Comparison of ENCODE assay signal across 8 cellular contexts in genomic region chr13:26872444-26873173, GRCh38.
DNase-seq lines count a peak whose midpoint lies in the region; ATAC-seq and TF ChIP-seq lines count a peak whose summit lies in the region.

No MANE protein-coding gene starts in this region.

- WGBS in spleen, 5 donors = 47 to 54% (median 52%) methylated on average over 23 of the region's 23 CpGs

- CTCF ChIA-PET in CD8-positive, alpha-beta T cell (lab: Charles Lee) = interaction anchor here (0.7 to 3.7 kb wide), 12 partner anchors 8 to 689 kb away, joined by 3 to 59 read pairs (median 3); no protein-coding TSS in a partner anchor

- no peak overlapping the region for H3K27ac Mint-ChIP-seq in CD8-positive, alpha-beta T cell
- no peak overlapping the region for H3K27ac Mint-ChIP-seq in activated naive CD8-positive, alpha-beta T cell treated with anti-CD3 and anti-CD28 coated beads, Interleukin-2, amount 10 ng/mL, durations not matched to agents 7 days and 5 days

- no peaks in the 10 kb centered on the region for H3K36me3 Mint-ChIP-seq in CD8-positive, alpha-beta T cell
- H3K36me3 Mint-ChIP-seq in activated naive CD8-positive, alpha-beta T cell treated with anti-CD3 and anti-CD28 coated beads, Interleukin-2, amount 10 ng/mL, durations not matched to agents 7 days and 5 days = no peaks in the 10 kb centered on the region

- DNase-seq in CD8-positive, alpha-beta T cell = peak; percentile 3 to 60 (median 39)
- DNase-seq in HL-60 (ENCODE audit: low read depth in 1 of 2, low spot score in 1 of 2) (peak; percentile 21 to 64), hypothalamus (lab: John Stamatoyannopoulos, UW) (peak in 45 of 51 donors; percentile 3 to 85 (median 39)), spleen (peak; percentile 78)
- DNase-seq in activated naive CD8-positive, alpha-beta T cell treated with anti-CD3 and anti-CD28 coated beads, Interleukin-2, amount 10 ng/mL, durations not matched to agents 7 days and 5 days = peak; percentile 71

- no peaks in the 10 kb centered on the region for H3K9me3 ChIP-seq in CD8-positive, alpha-beta T cell (ENCODE audit: low read length)
- peaks cover 0 to 17% (median 13%) of the 10 kb centered on the region in 8 donors for H3K9me3 ChIP-seq in spleen

- no peaks in the 10 kb centered on the region for H3K4me1 Mint-ChIP-seq in CD8-positive, alpha-beta T cell (ENCODE audit: low read depth)
- no peaks in the 10 kb centered on the region for H3K4me1 Mint-ChIP-seq in activated naive CD8-positive, alpha-beta T cell treated with anti-CD3 and anti-CD28 coated beads, Interleukin-2, amount 10 ng/mL, durations not matched to agents 7 days and 5 days

- H3K27ac ChIP-seq in CD8-positive, alpha-beta T cell (ENCODE audit: low read depth, low read length) = no peak overlapping the region
- no peak overlapping the region for H3K27ac ChIP-seq in HL-60 (replicated peaks)
- H3K27ac ChIP-seq in spleen = no peak overlapping the region

- POLR2A ChIA-PET in CD8-positive, alpha-beta T cell (lab: Charles Lee) = no interaction called here
- POLR2A ChIA-PET in activated naive CD8-positive, alpha-beta T cell treated with anti-CD3 and anti-CD28 coated beads, Interleukin-2, amount 10 ng/mL, durations not matched to agents 7 days and 5 days (lab: Charles Lee) = no interaction called here

- TF ChIP-seq POLR2A in spleen (IDR thresholded peaks at IDR 0.05) = no peak

- no peaks in the 10 kb centered on the region for H3K27me3 ChIP-seq in CD8-positive, alpha-beta T cell (ENCODE audit: insufficient read depth, low read length)
- H3K27me3 ChIP-seq in HL-60 (ENCODE audit: insufficient read depth, poor library complexity, severe bottlenecking) = peaks cover 6% of the 10 kb centered on the region
- peaks cover 0 to 37% (median 4%) of the 10 kb centered on the region in 7 donors for H3K27me3 ChIP-seq in spleen (replicated peaks in 1 of 7)

- no peak for ATAC-seq in CD8-positive, alpha-beta T cell
- ATAC-seq in activated naive CD8-positive, alpha-beta T cell treated with anti-CD3 and anti-CD28 coated beads, Interleukin-2, amount 10 ng/mL, durations not matched to agents 7 days and 5 days (ENCODE audit: low read depth) = no peak
- ATAC-seq in GM21528 (IDR thresholded peaks at IDR 0.05; ENCODE audit: low FRiP score, unreplicated experiment) (no peak), HG03439 (IDR thresholded peaks at IDR 0.05; ENCODE audit: unreplicated experiment) (no peak)

- no peak overlapping the region for H3K4me3 Mint-ChIP-seq in CD8-positive, alpha-beta T cell
- H3K4me3 Mint-ChIP-seq in activated naive CD8-positive, alpha-beta T cell treated with anti-CD3 and anti-CD28 coated beads, Interleukin-2, amount 10 ng/mL, durations not matched to agents 7 days and 5 days = no peak overlapping the region

- peaks cover 7% of the 10 kb centered on the region for H3K9me3 Mint-ChIP-seq in CD8-positive, alpha-beta T cell
- peaks cover 3% of the 10 kb centered on the region for H3K9me3 Mint-ChIP-seq in activated naive CD8-positive, alpha-beta T cell treated with anti-CD3 and anti-CD28 coated beads, Interleukin-2, amount 10 ng/mL, durations not matched to agents 7 days and 5 days

- H3K4me3 ChIP-seq in CD8-positive, alpha-beta T cell (ENCODE audit: low read depth, low read length) = no peak overlapping the region
- no peak overlapping the region for H3K4me3 ChIP-seq in HL-60 (replicated peaks; ENCODE audit: insufficient read depth, low read length)
- no peak overlapping the region for H3K4me3 ChIP-seq in spleen

- H3K4me1 ChIP-seq in CD8-positive, alpha-beta T cell (ENCODE audit: insufficient read depth, low read length) = no peaks in the 10 kb centered on the region
- H3K4me1 ChIP-seq in spleen = no peaks in the 10 kb centered on the region

- no peaks in the 10 kb centered on the region for H3K36me3 ChIP-seq in CD8-positive, alpha-beta T cell (ENCODE audit: insufficient read depth, low read length)
- no peaks in the 10 kb centered on the region for H3K36me3 ChIP-seq in spleen

- TF ChIP-seq CTCF in CD8-positive, alpha-beta T cell (IDR thresholded peaks at IDR 0.05) = peak; percentile 29
- TF ChIP-seq CTCF in HL-60 (IDR thresholded peaks at IDR 0.05; ENCODE audit: insufficient read depth, low read length) (peak; percentile 79), spleen (IDR thresholded peaks at IDR 0.05 in 8 of 11, conservative IDR thresholded peaks at IDR 0.05 in 3 of 11) (peak; percentile 8 to 73 (median 54))

- peaks cover 5% of the 10 kb centered on the region for H3K27me3 Mint-ChIP-seq in CD8-positive, alpha-beta T cell (ENCODE audit: low read depth)
- peaks cover 6% of the 10 kb centered on the region for H3K27me3 Mint-ChIP-seq in activated naive CD8-positive, alpha-beta T cell treated with anti-CD3 and anti-CD28 coated beads, Interleukin-2, amount 10 ng/mL, durations not matched to agents 7 days and 5 days

- intact Hi-C loops in CD8-positive, alpha-beta T cell (cut with DNase I, micrococcal nuclease) = loop anchor here in 1 of 2 experiments (1.0 kb wide), 1 partner anchor 165 kb away; no protein-coding TSS in a partner anchor
- intact Hi-C loops in spleen (cut with DNase I; ENCODE audit: low total_unique reads) = loop anchor here (5.0 kb wide), 1 partner anchor 165 kb away; no protein-coding TSS in a partner anchor

TF ChIP-seq in PFSK-1, 5 proteins besides CTCF, POLR2A, EP300 and RAD21:
- TF ChIP-seq POLR2AphosphoS5 (IDR thresholded peaks at IDR 0.05; ENCODE audit: low read depth, low read length) (no peak), REST (IDR thresholded peaks at IDR 0.05; ENCODE audit: insufficient read depth in 1 of 2, low read depth in 2 of 2, low read length in 2 of 2) (peak; percentile 68 to 87; a peak in 3 of 4 replicates), SIN3A (IDR thresholded peaks at IDR 0.05; ENCODE audit: borderline replicate concordance, insufficient read depth, low read length) (no peak), FOXP2 (optimal IDR thresholded peaks at IDR 0.05; ENCODE audit: borderline replicate concordance, extremely low read depth, extremely low read length, insufficient read depth) (no peak), TAF1 (IDR thresholded peaks at IDR 0.05; ENCODE audit: borderline replicate concordance, insufficient read depth, low read length) (no peak)

Comparison
In these comparisons a context has a peak if more than half of its experiments do, and no peak if none do; other contexts are left out.
1. CTCF ChIP-seq: peak in every context shown above with its lines; median percentile 79 in HL-60; 54 in spleen; 29 in CD8-positive, alpha-beta T cell.